ENCODE assay signal across 7 cellular contexts in genomic region chr4:184168406-184169019, GRCh38.
DNase-seq lines count a peak whose midpoint lies in the region; ATAC-seq lines count a peak whose summit lies in the region.

No MANE protein-coding gene starts in this region.

- H3K27me3 Mint-ChIP-seq in memory B cell = peaks cover 26% of the 10 kb centered on the region

- DNase-seq in NCI-H1092 treated with DMSO at 0.1 percent for 48 hours (lab: John Stamatoyannopoulos, UW) = peak; percentile 26
- DNase-seq in activated CD4-positive, alpha-beta T cell treated with anti-CD3 and anti-CD28 coated beads, Interleukin-2, amount 50 U/mL, for 48 hours = peak; percentile 61 to 72
- DNase-seq in effector CD8-positive, alpha-beta T cell (lab: John Stamatoyannopoulos, UW) = peak; percentile 8
- DNase-seq in memory B cell (ENCODE audit: low spot score in 2 of 2) = peak; percentile 27 to 56
- DNase-seq in stimulated activated CD8-positive, alpha-beta memory T cell treated with anti-CD3 and anti-CD28 coated beads, Interleukin-15, amount 100 ng/mL, for 1 hour (ENCODE audit: low read depth) = peak; percentile 14

- no peak overlapping the region for H3K27ac Mint-ChIP-seq in memory B cell

- H3K4me3 Mint-ChIP-seq in memory B cell = no peak overlapping the region

- ATAC-seq in GM18502 (IDR thresholded peaks at IDR 0.05; ENCODE audit: poor library complexity, unreplicated experiment) = peak; percentile 82
- ATAC-seq in HG02642 (IDR thresholded peaks at IDR 0.05; ENCODE audit: poor library complexity, unreplicated experiment) = peak; percentile 87
- ATAC-seq in memory B cell (ENCODE audit: low read depth) = peak; percentile 65

- H3K36me3 Mint-ChIP-seq in memory B cell = no peaks in the 10 kb centered on the region

- H3K9me3 Mint-ChIP-seq in memory B cell = no peaks in the 10 kb centered on the region

- no peaks in the 10 kb centered on the region for H3K4me1 Mint-ChIP-seq in memory B cell

Comparison
In these comparisons a context has a peak if more than half of its experiments do, and no peak if none do; other contexts are left out.
1. Peak in every context shown above with its lines: DNase-seq and ATAC-seq.
2. DNase-seq: peak in every context shown above with its lines; median percentile 66 in activated CD4-positive, alpha-beta T cell treated with anti-CD3 and anti-CD28 coated beads, Interleukin-2, amount 50 U/mL, for 48 hours; 42 in memory B cell; 26 in NCI-H1092 treated with DMSO at 0.1 percent for 48 hours; 14 in stimulated activated CD8-positive, alpha-beta memory T cell treated with anti-CD3 and anti-CD28 coated beads, Interleukin-15, amount 100 ng/mL, for 1 hour; 8 in effector CD8-positive, alpha-beta T cell.